ENCODE assay signal across 8 cellular contexts in genomic region chr4:2793578-2793919, GRCh38. TPM values are rescaled to one million over a fixed set of nuclear protein-coding genes. Genes with fewer than 3 reads are reported as not detected.
DNase-seq lines count a peak whose midpoint lies in the region; ATAC-seq and TF ChIP-seq lines count a peak whose summit lies in the region.

No MANE protein-coding gene starts in this region.

- H3K36me3 ChIP-seq in BLaER1: no peaks in the 10 kb centered on the region
- H3K36me3 ChIP-seq in MM.1S (replicated peaks; ENCODE audit: insufficient read depth, low read length): no peaks in the 10 kb centered on the region
- H3K36me3 ChIP-seq in heart left ventricle: peaks cover 0 to 13% (median 0%) of the 10 kb centered on the region in 9 donors

- H3K9me3 Mint-ChIP-seq in activated T-helper 2 cell treated with anti-CD3 and anti-CD28 coated beads, Interferon-gamma antibody, Interleukin-2, Interleukin-4, amounts not matched to agents 10 μg/mL and 5 μg/mL and 100 μg/mL, durations not matched to agents 14 hours and 24 hours and 36 hours: no peaks in the 10 kb centered on the region

- H3K79me2 ChIP-seq in MM.1S (ENCODE audit: low read length): no peaks in the 10 kb centered on the region

- H3K4me3 ChIP-seq in BLaER1: peak overlapping the region; percentile 67
- peak overlapping the region; percentile 47 for H3K4me3 ChIP-seq in MM.1S (ENCODE audit: low read length)
- H3K4me3 ChIP-seq in heart left ventricle: peak overlapping the region; percentile 37 to 93 (median 78)

- H3K4me1 ChIP-seq in BLaER1: peaks cover 98% of the 10 kb centered on the region
- peaks cover 8% of the 10 kb centered on the region; the same call in 1 of the 2 replicates for H3K4me1 ChIP-seq in MM.1S (ENCODE audit: low read length)
- peaks cover 38 to 82% (median 63%) of the 10 kb centered on the region in 12 donors for H3K4me1 ChIP-seq in heart left ventricle

- H3K9ac ChIP-seq in BLaER1: peak overlapping the region; percentile 73
- H3K9ac ChIP-seq in MM.1S (ENCODE audit: low read length): peak overlapping the region; percentile 44; the same call in 1 of the 2 replicates

- H3F3A ChIP-seq in MM.1S (ENCODE audit: insufficient read depth, low read length): no peaks in the 10 kb centered on the region

- no peaks in the 10 kb centered on the region for H3K9me2 ChIP-seq in MM.1S (replicated peaks; ENCODE audit: insufficient read depth, low read length)

- H3K4me1 Mint-ChIP-seq in activated T-helper 2 cell treated with anti-CD3 and anti-CD28 coated beads, Interferon-gamma antibody, Interleukin-2, Interleukin-4, amounts not matched to agents 10 μg/mL and 5 μg/mL and 100 μg/mL, durations not matched to agents 14 hours and 24 hours and 36 hours (ENCODE audit: low read depth): peaks cover 40% of the 10 kb centered on the region

- TF ChIP-seq CTCF in MM.1S (IDR thresholded peaks at IDR 0.05; ENCODE audit: low read length) (no peak), heart left ventricle (IDR thresholded peaks at IDR 0.05) (no peak)

- peak overlapping the region; percentile 85 for H3K4me3 Mint-ChIP-seq in activated T-helper 2 cell treated with anti-CD3 and anti-CD28 coated beads, Interferon-gamma antibody, Interleukin-2, Interleukin-4, amounts not matched to agents 10 μg/mL and 5 μg/mL and 100 μg/mL, durations not matched to agents 14 hours and 24 hours and 36 hours (ENCODE audit: low read depth)

- TF ChIP-seq POLR2A in heart left ventricle (IDR thresholded peaks at IDR 0.05): no peak

- DNase-seq in MM.1S: no peak
- DNase-seq in activated T-helper 2 cell treated with anti-CD3 and anti-CD28 coated beads, Interferon-gamma antibody, Interleukin-2, Interleukin-4, amounts not matched to agents 10 μg/mL and 5 μg/mL and 100 μg/mL, durations not matched to agents 14 hours and 24 hours and 36 hours (ENCODE audit: low spot score): no peak
- DNase-seq in heart left ventricle: peak; percentile 33 to 83 (median 67)
- DNase-seq in sciatic nerve (ENCODE audit: low spot score): peak; percentile 78
- DNase-seq in KG1 (lab: John Stamatoyannopoulos, UW): no peak
- no peak for DNase-seq in pons (ENCODE audit: low spot score)
- DNase-seq in NCI-H82 (lab: John Stamatoyannopoulos, UW): no peak

- H3K27ac Mint-ChIP-seq in activated T-helper 2 cell treated with anti-CD3 and anti-CD28 coated beads, Interferon-gamma antibody, Interleukin-2, Interleukin-4, amounts not matched to agents 10 μg/mL and 5 μg/mL and 100 μg/mL, durations not matched to agents 14 hours and 24 hours and 36 hours: peak overlapping the region; percentile 69

- H3K36me3 Mint-ChIP-seq in activated T-helper 2 cell treated with anti-CD3 and anti-CD28 coated beads, Interferon-gamma antibody, Interleukin-2, Interleukin-4, amounts not matched to agents 10 μg/mL and 5 μg/mL and 100 μg/mL, durations not matched to agents 14 hours and 24 hours and 36 hours (ENCODE audit: low read depth): no peaks in the 10 kb centered on the region

- H2AFZ ChIP-seq in MM.1S (ENCODE audit: low read length): peak overlapping the region; percentile 48

- H3K27me3 Mint-ChIP-seq in activated T-helper 2 cell treated with anti-CD3 and anti-CD28 coated beads, Interferon-gamma antibody, Interleukin-2, Interleukin-4, amounts not matched to agents 10 μg/mL and 5 μg/mL and 100 μg/mL, durations not matched to agents 14 hours and 24 hours and 36 hours (ENCODE audit: low read depth): no peaks in the 10 kb centered on the region

- 0 to 9% (median 5%) methylated on average over 9 to 24 of the region's 24 CpGs for WGBS in heart left ventricle, 4 donors

- intact Hi-C loops in activated T-helper 2 cell treated with anti-CD3 and anti-CD28 coated beads, Interferon-gamma antibody, Interleukin-2, Interleukin-4, amounts not matched to agents 10 μg/mL and 5 μg/mL and 100 μg/mL, durations not matched to agents 14 hours and 24 hours and 36 hours (cut with micrococcal nuclease): no loop called here
- intact Hi-C loops in heart left ventricle (cut with DNase I): loop anchor here in 1 of 10 donors (5.0 kb wide), 1 partner anchor 36 kb away; the partner anchor contains the start of gene TNIP2
- intact Hi-C loops in sciatic nerve (cut with DNase I): no loop called here

- ATAC-seq in heart left ventricle (peak in 1 of 4 donors; percentile 16), sciatic nerve (no peak)

- H3K27ac ChIP-seq in BLaER1 (peak overlapping the region; percentile 68), MM.1S (ENCODE audit: low read length) (no peak overlapping the region), heart left ventricle (peak overlapping the region; percentile 37 to 96 (median 80))

- H3K27me3 ChIP-seq in BLaER1 (0 out of 2 replicates have a peak, but pooled peaks cover 4% of the 10 kb centered on the region), MM.1S (replicated peaks; ENCODE audit: insufficient read depth, low read length) (no peaks in the 10 kb centered on the region), heart left ventricle (no peaks in the 10 kb centered on the region)

- H3K4me2 ChIP-seq in BLaER1 (peak overlapping the region; percentile 100), MM.1S (ENCODE audit: low read depth, low read length) (peak overlapping the region; percentile 83)

- peaks cover 25% of the 10 kb centered on the region for H4K20me1 ChIP-seq in BLaER1
- no peaks in the 10 kb centered on the region for H4K20me1 ChIP-seq in MM.1S (ENCODE audit: insufficient read depth, low read length)

- H3K9me3 ChIP-seq in BLaER1 (no peaks in the 10 kb centered on the region), MM.1S (replicated peaks; ENCODE audit: insufficient read depth, low read length) (no peaks in the 10 kb centered on the region), heart left ventricle (no peaks in the 10 kb centered on the region)

RNA-seq across cellular contexts. Expression of gene SH3BP2, which starts 0.7 kb away (rescaled TPM):
- total RNA-seq in activated T-helper 2 cell treated with anti-CD3 and anti-CD28 coated beads, Interferon-gamma antibody, Interleukin-2, Interleukin-4, amounts not matched to agents 10 μg/mL and 5 μg/mL and 100 μg/mL, durations not matched to agents 14 hours and 24 hours and 36 hours: 64.3 and 72.7 TPM in 2 replicates
- total RNA-seq in heart left ventricle: 10 to 100 TPM; 10.4 to 70.2 (median 23.5) TPM
- 10 to 100 TPM; 17.1 to 24.5 TPM for polyA plus RNA-seq in heart left ventricle
- total RNA-seq in sciatic nerve: 82.7 TPM

RNA-seq across cellular contexts. Expression of gene TNIP2, which starts 37.4 kb away (rescaled TPM):
- 69.2 and 72.1 TPM in 2 replicates for total RNA-seq in activated T-helper 2 cell treated with anti-CD3 and anti-CD28 coated beads, Interferon-gamma antibody, Interleukin-2, Interleukin-4, amounts not matched to agents 10 μg/mL and 5 μg/mL and 100 μg/mL, durations not matched to agents 14 hours and 24 hours and 36 hours
- total RNA-seq in heart left ventricle (10 to 100 TPM; 12.6 to 94.5 (median 23.4) TPM), sciatic nerve (34.9 TPM)
- polyA plus RNA-seq in heart left ventricle: 10 to 100 TPM; 21.7 to 37.3 TPM

RNA-seq across cellular contexts. Expression of gene ADD1, which starts 50.1 kb away (rescaled TPM):
- total RNA-seq in activated T-helper 2 cell treated with anti-CD3 and anti-CD28 coated beads, Interferon-gamma antibody, Interleukin-2, Interleukin-4, amounts not matched to agents 10 μg/mL and 5 μg/mL and 100 μg/mL, durations not matched to agents 14 hours and 24 hours and 36 hours: 240 and 242 TPM in 2 replicates
- total RNA-seq in heart left ventricle (100 to 1,000 TPM; 179 to 275 (median 215) TPM), sciatic nerve (429 TPM)
- polyA plus RNA-seq in heart left ventricle: 100 to 1,000 TPM; 193 to 269 TPM

Comparison
In these comparisons a context has a peak if more than half of its experiments do, and no peak if none do; other contexts are left out.
1. DNase-seq: peak in heart left ventricle (5 of 5) and sciatic nerve (single experiment); none in MM.1S (single experiment), activated T-helper 2 cell treated with anti-CD3 and anti-CD28 coated beads, Interferon-gamma antibody, Interleukin-2, Interleukin-4, amounts not matched to agents 10 μg/mL and 5 μg/mL and 100 μg/mL, durations not matched to agents 14 hours and 24 hours and 36 hours (single experiment), KG1 (single experiment), pons (single experiment) and NCI-H82 (single experiment).
2. Peak in every context shown above with its lines, with median percentiles within 50 percentile points of each other: H3K4me3 ChIP-seq.